4 cellular contexts compared by ENCODE assay signal in genomic region chr1:20630730-20631129, GRCh38.
TF ChIP-seq lines count a peak whose summit lies in the region.

No MANE protein-coding gene starts in this region.

TF ChIP-seq in A549, 52 proteins besides CTCF, POLR2A, EP300 and RAD21:
- no peak for TF ChIP-seq HOXB13 (CRISPR knock-in tag; IDR thresholded peaks at IDR 0.05; ENCODE audit: low read depth)
- peak; percentile 93 for TF ChIP-seq MAFK (IDR thresholded peaks at IDR 0.05; ENCODE audit: partially characterized antibody)
TF ChIP-seq in A549: peak in this region for 1.

TF ChIP-seq in GM23338, 12 proteins besides CTCF, POLR2A, EP300 and RAD21:
- no peak for TF ChIP-seq ZNF331 (CRISPR knock-in tag; IDR thresholded peaks at IDR 0.05; ENCODE audit: low read depth)
- no peak for TF ChIP-seq CREB1 (CRISPR knock-in tag; IDR thresholded peaks at IDR 0.05; ENCODE audit: low read depth)
- TF ChIP-seq NANOG (IDR thresholded peaks at IDR 0.05; ENCODE audit: borderline replicate concordance), result no peak

TF ChIP-seq in H1, 55 proteins besides CTCF, POLR2A, EP300 and RAD21:
- no peak for TF ChIP-seq GABPA (IDR thresholded peaks at IDR 0.05; ENCODE audit: borderline replicate concordance, insufficient read depth, low read length)
- TF ChIP-seq BACH1 (IDR thresholded peaks at IDR 0.05; ENCODE audit: low read length), result 0 out of 2 replicates have a peak, but pooled peaks have one; percentile 30
- TF ChIP-seq MAFK (IDR thresholded peaks at IDR 0.05; ENCODE audit: low read depth, low read length), result peak; percentile 95

TF ChIP-seq in HEK293T, 16 proteins besides CTCF, POLR2A, EP300 and RAD21:
- TF ChIP-seq SP1 (IDR thresholded peaks at IDR 0.05), result no peak
- TF ChIP-seq BHLHE40 (IDR thresholded peaks at IDR 0.05; ENCODE audit: borderline replicate concordance), result no peak
- TF ChIP-seq NFRKB (IDR thresholded peaks at IDR 0.05), result no peak
- TF ChIP-seq FOXM1 (IDR thresholded peaks at IDR 0.05; ENCODE audit: borderline replicate concordance), result no peak
- no peak for TF ChIP-seq FOXA1 (IDR thresholded peaks at IDR 0.05)
- TF ChIP-seq LEF1 (IDR thresholded peaks at IDR 0.05; ENCODE audit: borderline replicate concordance), result no peak
- no peak for TF ChIP-seq TARDBP (IDR thresholded peaks at IDR 0.05)
- TF ChIP-seq FOXK2 (IDR thresholded peaks at IDR 0.05), result no peak
- no peak for TF ChIP-seq ARNT (IDR thresholded peaks at IDR 0.05)
- TF ChIP-seq SUZ12 (IDR thresholded peaks at IDR 0.05), result no peak
- TF ChIP-seq L3MBTL2 (conservative IDR thresholded peaks at IDR 0.05), result no peak
- no peak for TF ChIP-seq PKNOX1 (IDR thresholded peaks at IDR 0.05)
- no peak for TF ChIP-seq ZNF384 (IDR thresholded peaks at IDR 0.05)
- no peak for TF ChIP-seq CTBP1 (IDR thresholded peaks at IDR 0.05; ENCODE audit: borderline replicate concordance)
